ENCODE assay signal across 8 cellular contexts in genomic region chr16:50547340-50547865, GRCh38. TPM values are rescaled to one million over a fixed set of nuclear protein-coding genes. Genes with fewer than 3 reads are reported as not detected.
DNase-seq lines count a peak whose midpoint lies in the region; ATAC-seq and TF ChIP-seq lines count a peak whose summit lies in the region.

No MANE protein-coding gene starts in this region.

- CTCF ChIA-PET in CD8-positive, alpha-beta T cell (lab: Charles Lee) = interaction anchor here (1.0 kb wide), 1 partner anchor 97 kb away, joined by 3 read pairs; no protein-coding TSS in a partner anchor

- H2AFZ ChIP-seq in GM23338 (no peak overlapping the region; the same call in 1 of the 2 replicates), neural cell (ENCODE audit: low read depth, low read length) (no peak overlapping the region), Karpas-422 (ENCODE audit: low read length) (no peak overlapping the region)

- peaks cover 32% of the 10 kb centered on the region for H3K4me1 ChIP-seq in CD8-positive, alpha-beta T cell (ENCODE audit: insufficient read depth, low read length)
- no peaks in the 10 kb centered on the region for H3K4me1 ChIP-seq in GM23338 (ENCODE audit: insufficient read depth)
- H3K4me1 ChIP-seq in subcutaneous abdominal adipose tissue (ENCODE audit: control insufficient read depth in 5 of 5, insufficient read depth in 5 of 5, low read length in 5 of 5) = peaks cover 0 to 17% (median 16%) of the 10 kb centered on the region in 5 donors
- no peaks in the 10 kb centered on the region for H3K4me1 ChIP-seq in Karpas-422 (ENCODE audit: low read length)

- POLR2A ChIA-PET in CD8-positive, alpha-beta T cell (lab: Charles Lee) = interaction anchor here (1.4 kb wide), 1 partner anchor 273 kb away, joined by 4 read pairs; no protein-coding TSS in a partner anchor

- no peaks in the 10 kb centered on the region for H3F3A ChIP-seq in GM23338 (replicated peaks; ENCODE audit: low read depth)
- no peaks in the 10 kb centered on the region for H3F3A ChIP-seq in neural cell (ENCODE audit: insufficient read depth, low read length, poor library complexity, severe bottlenecking)

- no peaks in the 10 kb centered on the region for H3K36me3 ChIP-seq in CD8-positive, alpha-beta T cell (ENCODE audit: insufficient read depth, low read length)
- H3K36me3 ChIP-seq in GM23338 (ENCODE audit: insufficient read depth) (no peaks in the 10 kb centered on the region), neural cell (ENCODE audit: insufficient read depth, low read length) (no peaks in the 10 kb centered on the region), subcutaneous abdominal adipose tissue (ENCODE audit: control insufficient read depth in 5 of 5, insufficient read depth in 5 of 5, low read length in 5 of 5) (no peaks in the 10 kb centered on the region), Karpas-422 (ENCODE audit: insufficient read depth, low read length) (no peaks in the 10 kb centered on the region)

- H3K4me1 Mint-ChIP-seq in CD8-positive, alpha-beta T cell (ENCODE audit: low read depth) = peaks cover 31% of the 10 kb centered on the region
- H3K4me1 Mint-ChIP-seq in GM23338 = peaks cover 11% of the 10 kb centered on the region; the same call in 2 of the 3 replicates

- H3K79me2 ChIP-seq in GM23338 (replicated peaks; ENCODE audit: insufficient read depth) (no peaks in the 10 kb centered on the region), neural cell (replicated peaks; ENCODE audit: insufficient read depth, low read length) (no peaks in the 10 kb centered on the region), Karpas-422 (ENCODE audit: low read length) (no peaks in the 10 kb centered on the region)

- peaks cover 4% of the 10 kb centered on the region; the same call in 1 of the 2 replicates for H4K20me1 ChIP-seq in GM23338 (replicated peaks; ENCODE audit: insufficient read depth)
- no peaks in the 10 kb centered on the region for H4K20me1 ChIP-seq in neural cell (ENCODE audit: insufficient read depth)
- H4K20me1 ChIP-seq in Karpas-422 (ENCODE audit: insufficient read depth, low read depth, low read length) = no peaks in the 10 kb centered on the region

- no peaks in the 10 kb centered on the region for H3K36me3 Mint-ChIP-seq in CD8-positive, alpha-beta T cell
- no peaks in the 10 kb centered on the region for H3K36me3 Mint-ChIP-seq in GM23338 (ENCODE audit: low read depth)

- TF ChIP-seq EP300 in neural cell (conservative IDR thresholded peaks at IDR 0.05; ENCODE audit: poor library complexity, severe bottlenecking) = no peak

- H3K9me3 Mint-ChIP-seq in CD8-positive, alpha-beta T cell = peaks cover 10% of the 10 kb centered on the region
- peaks cover 2% of the 10 kb centered on the region; the same call in 2 of the 3 replicates for H3K9me3 Mint-ChIP-seq in GM23338

- no peak for TF ChIP-seq RAD21 in neural cell (conservative IDR thresholded peaks at IDR 0.05)

- H3K27me3 Mint-ChIP-seq in CD8-positive, alpha-beta T cell (ENCODE audit: low read depth) = no peaks in the 10 kb centered on the region
- peaks cover 30% of the 10 kb centered on the region for H3K27me3 Mint-ChIP-seq in GM23338 (ENCODE audit: insufficient read depth, low read depth, poor library complexity)

- intact Hi-C loops in CD8-positive, alpha-beta T cell (cut with DNase I, micrococcal nuclease) = loop anchor here (1.0 to 10.0 kb wide), 13 partner anchors 80 to 1083 kb away; partner anchors contain the start of genes ADCY7 (in 1 of the 2), BRD7 (in 1 of the 2), CNEP1R1 (in 1 of the 2) and CYLD (in 1 of the 2)

- no peak overlapping the region for H3K9ac ChIP-seq in neural cell (ENCODE audit: low read length)
- H3K9ac ChIP-seq in subcutaneous abdominal adipose tissue (ENCODE audit: low read length in 5 of 5) = peak overlapping the region in 1 of 5 donors; percentile 52
- H3K9ac ChIP-seq in Karpas-422 (ENCODE audit: low read length) = no peak overlapping the region

- H3K4me2 ChIP-seq in GM23338 (peak overlapping the region; percentile 83), neural cell (ENCODE audit: low read length) (no peak overlapping the region), Karpas-422 (ENCODE audit: low read depth, low read length, poor library complexity, severe bottlenecking) (no peak overlapping the region)

- H3K27me3 ChIP-seq in CD8-positive, alpha-beta T cell (ENCODE audit: insufficient read depth, low read length) = no peaks in the 10 kb centered on the region
- H3K27me3 ChIP-seq in GM23338 (ENCODE audit: insufficient read depth) (peaks cover 46% of the 10 kb centered on the region), neural cell (ENCODE audit: insufficient read depth, low read depth, low read length) (peaks cover 30% of the 10 kb centered on the region), subcutaneous abdominal adipose tissue (ENCODE audit: control insufficient read depth in 5 of 5, insufficient read depth in 4 of 5, low read length in 5 of 5) (peaks cover 0 to 18% (median 11%) of the 10 kb centered on the region in 5 donors), Karpas-422 (ENCODE audit: low read length) (no peaks in the 10 kb centered on the region)

- H3K27ac Mint-ChIP-seq in CD8-positive, alpha-beta T cell = peak overlapping the region; percentile 92
- no peak overlapping the region for H3K27ac Mint-ChIP-seq in GM23338

- H3K9me2 ChIP-seq in GM23338 (ENCODE audit: insufficient read depth) (no peaks in the 10 kb centered on the region), neural cell (ENCODE audit: insufficient read depth, low read length) (no peaks in the 10 kb centered on the region), Karpas-422 (replicated peaks; ENCODE audit: insufficient read depth, low read length) (no peaks in the 10 kb centered on the region)

- peak; percentile 63 for ATAC-seq in CD8-positive, alpha-beta T cell
- peak; percentile 27 for ATAC-seq in GM23338

- no peak for TF ChIP-seq POLR2A in erythroblast (IDR thresholded peaks at IDR 0.05; ENCODE audit: low read length)

- DNase-seq in CD8-positive, alpha-beta T cell = peak; percentile 77 to 92 (median 89)
- peak; percentile 61 for DNase-seq in GM23338 (ENCODE audit: low spot score)
- peak; percentile 21 for DNase-seq in NCI-H748 treated with DMSO at 0.1 percent for 48 hours (lab: John Stamatoyannopoulos, UW)
- DNase-seq in activated CD8-positive, alpha-beta memory T cell treated with anti-CD3 and anti-CD28 coated beads, Interleukin-2, amount 50 U/mL, for 24 hours (ENCODE audit: extremely low read depth) = peak; percentile 28
- peak; percentile 49 to 50 for DNase-seq in erythroblast (lab: John Stamatoyannopoulos, UW)
- no peak for DNase-seq in Karpas-422

- TF ChIP-seq CTCF in CD8-positive, alpha-beta T cell (IDR thresholded peaks at IDR 0.05) = no peak
- TF ChIP-seq CTCF in GM23338 (conservative IDR thresholded peaks at IDR 0.05; ENCODE audit: low read depth in 2 of 2) (peak; percentile 18 to 39; a peak in 3 of 4 replicates), neural cell (IDR thresholded peaks at IDR 0.05; ENCODE audit: poor library complexity, severe bottlenecking) (no peak)

- no peaks in the 10 kb centered on the region for H3K9me3 ChIP-seq in CD8-positive, alpha-beta T cell (ENCODE audit: low read length)
- H3K9me3 ChIP-seq in neural cell (ENCODE audit: low read length) (no peaks in the 10 kb centered on the region), subcutaneous abdominal adipose tissue (ENCODE audit: control insufficient read depth in 5 of 5, low read length in 5 of 5) (no peaks in the 10 kb centered on the region), Karpas-422 (ENCODE audit: low read length) (no peaks in the 10 kb centered on the region)

- H3K4me3 Mint-ChIP-seq in CD8-positive, alpha-beta T cell = peak overlapping the region; percentile 88
- H3K4me3 Mint-ChIP-seq in GM23338 = peak overlapping the region; percentile 76

- peak overlapping the region; percentile 60 for H3K27ac ChIP-seq in CD8-positive, alpha-beta T cell (ENCODE audit: low read depth, low read length)
- no peak overlapping the region for H3K27ac ChIP-seq in GM23338 (ENCODE audit: low read depth)
- no peak overlapping the region for H3K27ac ChIP-seq in neural cell (ENCODE audit: low read length)
- no peak overlapping the region for H3K27ac ChIP-seq in subcutaneous abdominal adipose tissue (ENCODE audit: low read depth, low read length)
- H3K27ac ChIP-seq in Karpas-422 (ENCODE audit: low read length) = no peak overlapping the region

- H3K4me3 ChIP-seq in CD8-positive, alpha-beta T cell (ENCODE audit: low read depth, low read length) = peak overlapping the region; percentile 76
- H3K4me3 ChIP-seq in GM23338 (peak overlapping the region; percentile 64), neural cell (ENCODE audit: low read length) (peak overlapping the region; percentile 67), subcutaneous abdominal adipose tissue (ENCODE audit: low read depth in 1 of 5, low read length in 5 of 5) (peak overlapping the region in 4 of 5 donors; percentile 67 to 78 (median 72)), Karpas-422 (ENCODE audit: low read length) (no peak overlapping the region)

TF ChIP-seq in neural cell, 6 proteins besides CTCF, POLR2A, EP300 and RAD21 (continues in another document):
- TF ChIP-seq, protein P1, sequence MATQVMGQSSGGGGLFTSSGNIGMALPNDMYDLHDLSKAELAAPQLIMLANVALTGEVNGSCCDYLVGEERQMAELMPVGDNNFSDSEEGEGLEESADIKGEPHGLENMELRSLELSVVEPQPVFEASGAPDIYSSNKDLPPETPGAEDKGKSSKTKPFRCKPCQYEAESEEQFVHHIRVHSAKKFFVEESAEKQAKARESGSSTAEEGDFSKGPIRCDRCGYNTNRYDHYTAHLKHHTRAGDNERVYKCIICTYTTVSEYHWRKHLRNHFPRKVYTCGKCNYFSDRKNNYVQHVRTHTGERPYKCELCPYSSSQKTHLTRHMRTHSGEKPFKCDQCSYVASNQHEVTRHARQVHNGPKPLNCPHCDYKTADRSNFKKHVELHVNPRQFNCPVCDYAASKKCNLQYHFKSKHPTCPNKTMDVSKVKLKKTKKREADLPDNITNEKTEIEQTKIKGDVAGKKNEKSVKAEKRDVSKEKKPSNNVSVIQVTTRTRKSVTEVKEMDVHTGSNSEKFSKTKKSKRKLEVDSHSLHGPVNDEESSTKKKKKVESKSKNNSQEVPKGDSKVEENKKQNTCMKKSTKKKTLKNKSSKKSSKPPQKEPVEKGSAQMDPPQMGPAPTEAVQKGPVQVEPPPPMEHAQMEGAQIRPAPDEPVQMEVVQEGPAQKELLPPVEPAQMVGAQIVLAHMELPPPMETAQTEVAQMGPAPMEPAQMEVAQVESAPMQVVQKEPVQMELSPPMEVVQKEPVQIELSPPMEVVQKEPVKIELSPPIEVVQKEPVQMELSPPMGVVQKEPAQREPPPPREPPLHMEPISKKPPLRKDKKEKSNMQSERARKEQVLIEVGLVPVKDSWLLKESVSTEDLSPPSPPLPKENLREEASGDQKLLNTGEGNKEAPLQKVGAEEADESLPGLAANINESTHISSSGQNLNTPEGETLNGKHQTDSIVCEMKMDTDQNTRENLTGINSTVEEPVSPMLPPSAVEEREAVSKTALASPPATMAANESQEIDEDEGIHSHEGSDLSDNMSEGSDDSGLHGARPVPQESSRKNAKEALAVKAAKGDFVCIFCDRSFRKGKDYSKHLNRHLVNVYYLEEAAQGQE (IDR thresholded peaks at IDR 0.05; ENCODE audit: borderline replicate concordance) = no peak

RNA-seq across cellular contexts. Expression of gene NKD1, which starts 0.8 kb away (rescaled TPM):
- 1 to 10 TPM; 6.0 to 7.5 TPM for total RNA-seq in CD8-positive, alpha-beta T cell
- total RNA-seq in GM23338 (2014; rRNA removed; shearing (Covaris generic)) = 1.6 and 2.1 TPM in 2 replicates
- polyA plus RNA-seq in GM23338 (2016; fragmentation: Nextera tagmentation; extraction: Ambion mirVana) (2.3 and 2.5 TPM in 2 replicates), neural cell (0.42 and 1.1 TPM in 2 replicates)
- 1.5 TPM in 2 replicates for polyA minus RNA-seq in neural cell
- total RNA-seq in Karpas-422 (2014; rRNA removed; shearing (Covaris generic); ENCODE audit: low replicate concordance) = not detected in 2 replicates

Comparison
In these comparisons a context has a peak if more than half of its experiments do, and no peak if none do; other contexts are left out.
1. CTCF ChIP-seq: peak in GM23338 (2 of 2); none in CD8-positive, alpha-beta T cell (single experiment) and neural cell (single experiment).